Comparison of ENCODE assay signal across 2 cellular contexts in the genomic region with DNA sequence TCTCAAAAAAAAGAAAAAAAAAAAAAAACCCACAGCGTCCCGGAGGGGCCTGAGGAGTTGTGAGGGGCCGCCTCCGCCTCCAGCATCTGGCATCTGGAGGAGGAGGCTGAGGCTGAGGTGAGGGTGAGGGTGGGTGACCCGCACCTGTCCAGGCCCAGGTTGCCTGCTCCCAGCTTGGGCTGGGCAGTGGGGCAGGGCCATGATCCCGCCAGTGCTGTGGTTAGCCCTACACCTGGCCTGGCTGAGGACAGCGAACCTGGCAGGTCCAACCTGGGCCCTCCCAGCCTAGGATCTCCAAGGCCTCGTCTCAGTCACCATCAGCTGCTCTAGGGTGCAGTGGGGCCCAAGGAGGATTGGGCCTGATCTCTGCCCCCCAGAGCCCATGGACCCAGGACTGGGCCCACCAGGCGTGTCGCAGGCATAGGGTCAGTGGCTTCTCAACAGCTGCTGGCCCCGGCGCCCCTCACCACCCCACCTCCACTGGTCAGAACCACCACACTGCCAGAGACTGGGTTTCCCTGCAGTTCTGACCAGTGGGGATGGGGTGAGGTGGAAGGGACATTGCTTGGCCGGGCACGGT.
TF ChIP-seq lines count a peak whose summit lies in the region.

No MANE protein-coding gene starts in this region.

TF ChIP-seq in IMR-90, 13 proteins besides CTCF, POLR2A, EP300 and RAD21:
- TF ChIP-seq CHD1 (IDR thresholded peaks at IDR 0.05; ENCODE audit: low read depth, low read length): no peak
- TF ChIP-seq, protein P1, sequence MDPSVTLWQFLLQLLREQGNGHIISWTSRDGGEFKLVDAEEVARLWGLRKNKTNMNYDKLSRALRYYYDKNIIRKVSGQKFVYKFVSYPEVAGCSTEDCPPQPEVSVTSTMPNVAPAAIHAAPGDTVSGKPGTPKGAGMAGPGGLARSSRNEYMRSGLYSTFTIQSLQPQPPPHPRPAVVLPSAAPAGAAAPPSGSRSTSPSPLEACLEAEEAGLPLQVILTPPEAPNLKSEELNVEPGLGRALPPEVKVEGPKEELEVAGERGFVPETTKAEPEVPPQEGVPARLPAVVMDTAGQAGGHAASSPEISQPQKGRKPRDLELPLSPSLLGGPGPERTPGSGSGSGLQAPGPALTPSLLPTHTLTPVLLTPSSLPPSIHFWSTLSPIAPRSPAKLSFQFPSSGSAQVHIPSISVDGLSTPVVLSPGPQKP (IDR thresholded peaks at IDR 0.05; ENCODE audit: borderline replicate concordance, low read depth, low read length): no peak
- no peak for TF ChIP-seq CEBPB (IDR thresholded peaks at IDR 0.05; ENCODE audit: low read depth, low read length)
- TF ChIP-seq FOS (IDR thresholded peaks at IDR 0.05; ENCODE audit: low read depth, low read length): no peak
- TF ChIP-seq SMC3 (IDR thresholded peaks at IDR 0.05; ENCODE audit: low read depth, low read length): no peak
- TF ChIP-seq USF2 (IDR thresholded peaks at IDR 0.05; ENCODE audit: low read depth, low read length): no peak

TF ChIP-seq in H1, 55 proteins besides CTCF, POLR2A, EP300 and RAD21:
- TF ChIP-seq USF2 (IDR thresholded peaks at IDR 0.05; ENCODE audit: low read length) (no peak), YY1 (IDR thresholded peaks at IDR 0.05; ENCODE audit: low read depth, low read length) (no peak), TCF12 (IDR thresholded peaks at IDR 0.05; ENCODE audit: low read depth, low read length) (no peak), BCL11A (IDR thresholded peaks at IDR 0.05; ENCODE audit: low read depth in 2 of 2, low read length in 2 of 2) (no peak), KDM5A (IDR thresholded peaks at IDR 0.05; ENCODE audit: low read length) (no peak), TEAD4 (IDR thresholded peaks at IDR 0.05; ENCODE audit: low read depth, low read length) (no peak), ZNF274 (IDR thresholded peaks at IDR 0.05; ENCODE audit: borderline replicate concordance, extremely low read depth, low read length) (no peak), NANOG (IDR thresholded peaks at IDR 0.05; ENCODE audit: insufficient read depth, low read depth, low read length, poor library complexity, severe bottlenecking) (no peak), SP1 (IDR thresholded peaks at IDR 0.05; ENCODE audit: low read depth, low read length) (no peak), CBX5 (IDR thresholded peaks at IDR 0.05; ENCODE audit: low read depth, low read length) (no peak), KDM4A (IDR thresholded peaks at IDR 0.05; ENCODE audit: low read depth, low read length, severe bottlenecking) (no peak), SAP30 (IDR thresholded peaks at IDR 0.05; ENCODE audit: insufficient read depth, insufficient replicate concordance, low read length) (no peak), POLR2AphosphoS5 (IDR thresholded peaks at IDR 0.05; ENCODE audit: low read depth, low read length) (no peak), SP4 (IDR thresholded peaks at IDR 0.05; ENCODE audit: low read length) (no peak), SP2 (IDR thresholded peaks at IDR 0.05; ENCODE audit: low read length) (no peak), SIN3A (conservative IDR thresholded peaks at IDR 0.05 in 1 of 2, IDR thresholded peaks at IDR 0.05 in 1 of 2; ENCODE audit: low read depth in 1 of 2, low read length in 2 of 2) (no peak), ASH2L (IDR thresholded peaks at IDR 0.05; ENCODE audit: low read length) (no peak), PHF8 (conservative IDR thresholded peaks at IDR 0.05; ENCODE audit: low read depth, low read length) (no peak)
